In the genomic region with DNA sequence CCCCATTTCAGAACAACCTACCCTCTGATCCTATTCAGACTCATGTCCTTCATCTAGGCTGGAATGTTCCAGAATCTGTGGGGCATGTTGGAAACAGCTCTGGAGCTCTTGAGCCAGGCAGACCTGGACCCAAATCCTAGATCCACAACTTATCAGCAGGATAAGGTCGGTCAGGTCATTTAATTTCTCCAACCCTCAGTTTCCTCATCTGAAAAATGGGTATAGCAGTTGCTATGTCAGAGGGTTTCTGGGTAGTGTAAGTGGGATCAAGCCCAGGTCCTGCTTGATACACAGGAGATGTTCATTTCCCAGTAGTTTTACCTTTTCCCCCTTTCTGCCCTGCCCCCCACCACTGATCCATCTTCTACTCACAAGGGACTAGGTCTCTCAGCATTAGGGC, we compare ENCODE assay signal across 29 cellular contexts. TPM values are rescaled to one million over a fixed set of nuclear protein-coding genes. Genes with fewer than 3 reads are reported as not detected.
DNase-seq lines count a peak whose midpoint lies in the region; ATAC-seq, FAIRE-seq and TF ChIP-seq lines count a peak whose summit lies in the region.
"Had no signal": no experiment of that assay in that cellular context is flagged by ENCODE, and none has a peak within 500 bp of the region (broad histone marks: within the 10 kb centered on the region; RNA-seq: fewer than 3 reads in every experiment).

No MANE protein-coding gene starts in this region.

- H3K56ac ChIP-seq in H9 (ENCODE audit: insufficient read length, low read depth, low read length) (no peak overlapping the region), H1 (replicated peaks; ENCODE audit: insufficient read length, low read depth, low read length) (no peak overlapping the region)

- no peak overlapping the region for H3K23ac ChIP-seq in H9 (ENCODE audit: insufficient read length, low read depth, low read length)
- H3K23ac ChIP-seq in H1 (ENCODE audit: insufficient read length), result no peak overlapping the region

- H3K9me2 ChIP-seq in PC-9 (ENCODE audit: insufficient read depth), result no peaks in the 10 kb centered on the region
- H3K9me2 ChIP-seq: SK-N-SH had no signal

- H4K20me1 ChIP-seq in H9 (ENCODE audit: control insufficient read depth, insufficient read depth, insufficient read length) (no peaks in the 10 kb centered on the region), PC-9 (ENCODE audit: insufficient read depth) (no peaks in the 10 kb centered on the region), H1 (replicated peaks in 1 of 2; ENCODE audit: control insufficient read depth in 1 of 2, insufficient read depth in 2 of 2, low read length in 2 of 2) (no peaks in the 10 kb centered on the region), keratinocyte (ENCODE audit: control insufficient read depth, extremely low read depth, insufficient read depth, low read length) (peaks cover 3% of the 10 kb centered on the region)
- H4K20me1 ChIP-seq: BLaER1 had no signal

- H3K23me2 ChIP-seq in H9 (ENCODE audit: insufficient read length, low read depth, low read length, poor library complexity, severe bottlenecking) (no peaks in the 10 kb centered on the region), H1 (ENCODE audit: low read depth, low read length) (no peaks in the 10 kb centered on the region; the same call in 1 of the 2 replicates)

- peaks cover 0 to 3% of the 10 kb centered on the region in 2 experiments; a peak in 2 of 5 replicates for H3K9me3 Mint-ChIP-seq in H9

- H3K4me3 Mint-ChIP-seq in H9, result no peak overlapping the region
- H3K4me3 Mint-ChIP-seq: CD4-positive, CD25-positive, alpha-beta regulatory T cell had no signal

- H3K9ac ChIP-seq in H9 (ENCODE audit: extremely low read depth, insufficient read length, low read length) (no peak overlapping the region), H1 (replicated peaks in 1 of 4; ENCODE audit: extremely low read depth in 1 of 4, low read depth in 3 of 4, low read length in 3 of 4) (no peak overlapping the region), keratinocyte (ENCODE audit: control insufficient read depth, extremely low read depth, insufficient read depth, low read length) (peak overlapping the region; percentile 42)
- H3K9ac ChIP-seq: BLaER1, SK-N-SH had no signal

- TF ChIP-seq CTCF in H9 (conservative IDR thresholded peaks at IDR 0.05) (no peak), PC-9 (conservative IDR thresholded peaks at IDR 0.05) (no peak), H1 (IDR thresholded peaks at IDR 0.05; ENCODE audit: control extremely low read depth in 1 of 3, insufficient read depth in 1 of 3, low read depth in 1 of 3, low read length in 3 of 3) (no peak), keratinocyte (optimal IDR thresholded peaks at IDR 0.05 in 1 of 3, IDR thresholded peaks at IDR 0.05 in 1 of 3, conservative IDR thresholded peaks at IDR 0.05 in 1 of 3; ENCODE audit: extremely low read depth in 1 of 3, insufficient read depth in 2 of 3, low read length in 3 of 3) (no peak)

- H3K27ac ChIP-seq in H9 (ENCODE audit: insufficient read length, low read depth, low read length), result no peak overlapping the region
- peak overlapping the region; percentile 99 for H3K27ac ChIP-seq in PC-9
- 0 out of 2 replicates have a peak overlapping the region, but pooled peaks have one; percentile 14 for H3K27ac ChIP-seq in H1 (ENCODE audit: low read depth, low read length)
- H3K27ac ChIP-seq in keratinocyte (ENCODE audit: control insufficient read depth, insufficient read depth, low read length), result peak overlapping the region; percentile 91
- H3K27ac ChIP-seq: BLaER1 had no signal

- H3K14ac ChIP-seq in H9 (ENCODE audit: insufficient read depth, low read length) (peak overlapping the region; percentile 44; the same call in 1 of the 2 replicates), H1 (ENCODE audit: insufficient read length) (no peak overlapping the region)

- H2BK20ac ChIP-seq in H9 (ENCODE audit: low read depth, low read length, poor library complexity, severe bottlenecking) (no peak overlapping the region), H1 (ENCODE audit: low read length) (peak overlapping the region; percentile 32; the same call in 1 of the 2 replicates)

- H3T11ph ChIP-seq in H9 (ENCODE audit: low read length), result no peak overlapping the region

- H3K36me3 Mint-ChIP-seq in H9 (ENCODE audit: insufficient read depth in 1 of 3, low read depth in 3 of 3), result no peaks in the 10 kb centered on the region; a peak in 2 of 7 replicates
- H3K36me3 Mint-ChIP-seq: CD4-positive, CD25-positive, alpha-beta regulatory T cell had no signal

- peaks cover 58% of the 10 kb centered on the region for H3F3A ChIP-seq in PC-9 (ENCODE audit: insufficient read depth, low read depth)

- H3K4ac ChIP-seq in H9 (ENCODE audit: low read depth, low read length) (no peak overlapping the region), H1 (replicated peaks; ENCODE audit: insufficient read length, low read depth, low read length) (no peak overlapping the region)

- POLR2A ChIA-PET in PC-9 (lab: Charles Lee; ENCODE audit: unreplicated experiment) (interaction anchor here (0.5 to 1.0 kb wide), 3 partner anchors 165 to 167 kb away, joined by 5 to 18 read pairs (median 7); partner anchors contain the start of gene CES1), H1 (lab: Charles Lee; ENCODE audit: partially characterized antibody) (no interaction called here)

- H3K79me2 ChIP-seq in H9 (ENCODE audit: insufficient read depth, low read length) (no peaks in the 10 kb centered on the region), PC-9 (ENCODE audit: low read depth) (no peaks in the 10 kb centered on the region), H1 (ENCODE audit: control insufficient read depth in 1 of 2, insufficient read depth in 2 of 2, low read length in 2 of 2) (no peaks in the 10 kb centered on the region), keratinocyte (ENCODE audit: control insufficient read depth, insufficient read depth, low read length) (no peaks in the 10 kb centered on the region)

- H2BK120ac ChIP-seq in H9 (ENCODE audit: low read depth, low read length, poor library complexity, severe bottlenecking) (no peak overlapping the region), H1 (replicated peaks; ENCODE audit: low read depth, low read length) (peak overlapping the region; percentile 69)

- H3K4me1 ChIP-seq in H9 (ENCODE audit: insufficient read depth, low read length), result peaks cover 4% of the 10 kb centered on the region; the same call in 1 of the 2 replicates
- H3K4me1 ChIP-seq in PC-9 (replicated peaks; ENCODE audit: insufficient read depth), result peaks cover 82% of the 10 kb centered on the region
- H3K4me1 ChIP-seq in H1 (replicated peaks in 1 of 4; ENCODE audit: control insufficient read depth in 3 of 4, insufficient read depth in 4 of 4, low read length in 3 of 4), result peaks cover 2 to 11% (median 5%) of the 10 kb centered on the region in 4 experiments; a peak in 5 of 7 replicates
- peaks cover 45% of the 10 kb centered on the region for H3K4me1 ChIP-seq in keratinocyte (ENCODE audit: control insufficient read depth, extremely low read depth, insufficient read depth, low read length)
- H3K4me1 ChIP-seq: BLaER1 had no signal

- no peaks in the 10 kb centered on the region for H3K27me3 ChIP-seq in H9 (ENCODE audit: insufficient read depth, low read length)
- no peaks in the 10 kb centered on the region for H3K27me3 ChIP-seq in PC-9 (ENCODE audit: insufficient read depth, low read depth)
- H3K27me3 ChIP-seq in H1 (replicated peaks in 1 of 4; ENCODE audit: control insufficient read depth in 3 of 4, extremely low read depth in 1 of 4, insufficient read depth in 3 of 4, low read length in 3 of 4), result no peaks in the 10 kb centered on the region
- no peaks in the 10 kb centered on the region for H3K27me3 ChIP-seq in keratinocyte (ENCODE audit: control insufficient read depth, extremely low read depth, insufficient read depth, low read length)
- H3K27me3 ChIP-seq: BLaER1 had no signal

- H2BK12ac ChIP-seq in H9 (ENCODE audit: insufficient read length, low read depth, low read length), result no peak overlapping the region
- peak overlapping the region; percentile 40 for H2BK12ac ChIP-seq in H1 (ENCODE audit: low read depth, low read length)

- H3K9me3 ChIP-seq in H9 (ENCODE audit: control insufficient read depth, low read depth, low read length) (no peaks in the 10 kb centered on the region), PC-9 (ENCODE audit: insufficient read depth, low read depth) (no peaks in the 10 kb centered on the region), H1 (ENCODE audit: insufficient read depth in 2 of 2, low read depth in 1 of 2, low read length in 1 of 2) (no peaks in the 10 kb centered on the region), keratinocyte (ENCODE audit: control insufficient read depth, low read depth, low read length) (no peaks in the 10 kb centered on the region)
- H3K9me3 ChIP-seq: BLaER1, SK-N-SH had no signal

- intact Hi-C loops in PC-9 (cut with micrococcal nuclease; ENCODE audit: unreplicated experiment), result loop anchor here (1.0 to 2.0 kb wide), 3 partner anchors 33 to 196 kb away; no protein-coding TSS in a partner anchor

- no TSS peak for BruUV-seq in PC-9 (replicated peaks; lab: Mats Ljungman, UMichigan)

- no peak for TF ChIP-seq POLR2A in H1 (IDR thresholded peaks at IDR 0.05; ENCODE audit: control extremely low read depth in 1 of 2, low read depth in 2 of 2, low read length in 2 of 2)

- no CpG with 5 or more reads among the region's 1 CpG for WGBS in H9 (ENCODE audit: extremely low coverage, insufficient read length, low lambda C conversion rate)
- 90% methylated on average over 1 of the region's 1 CpG; no CpG with 5 or more reads in 1 of the 2 experiments for WGBS in H1 (ENCODE audit: extremely low coverage in 1 of 2, insufficient coverage in 1 of 2, insufficient read length in 1 of 2, insufficient replicate concordance in 2 of 2, low coverage in 1 of 2, low lambda C conversion rate in 2 of 2, missing lambda C conversion rate in 1 of 2), 2 experiments

- CTCF ChIA-PET in PC-9 (lab: Charles Lee) (no interaction called here), H1 (lab: Charles Lee; ENCODE audit: partially characterized antibody) (interaction anchor here (0.6 to 3.1 kb wide), 6 partner anchors 11 to 203 kb away, joined by 3 to 13 read pairs (median 6); partner anchors contain the start of gene SLC6A2)

- H3K4me1 Mint-ChIP-seq in H9, result peaks cover 5 to 15% of the 10 kb centered on the region in 2 experiments
- H3K4me1 Mint-ChIP-seq: CD4-positive, CD25-positive, alpha-beta regulatory T cell had no signal

- H2AFZ ChIP-seq in H9 (ENCODE audit: low read length), result no peak overlapping the region
- H2AFZ ChIP-seq in PC-9, result no peak overlapping the region; the same call in 1 of the 2 replicates
- no peak overlapping the region for H2AFZ ChIP-seq in H1 (ENCODE audit: low read length)
- no peak overlapping the region for H2AFZ ChIP-seq in keratinocyte (ENCODE audit: control insufficient read depth, low read length)

- no peak for TF ChIP-seq EP300 in H1 (IDR thresholded peaks at IDR 0.05; ENCODE audit: borderline replicate concordance in 1 of 2, low read depth in 2 of 2, low read length in 2 of 2)

- no peak for TF ChIP-seq RAD21 in H1 (IDR thresholded peaks at IDR 0.05 in 1 of 2, conservative IDR thresholded peaks at IDR 0.05 in 1 of 2; ENCODE audit: low read depth in 2 of 2, low read length in 2 of 2)

- DNase-seq in H9 (no peak), PC-9 (no peak), H1 (ENCODE audit: low read depth in 1 of 2, low spot score in 2 of 2) (no peak), keratinocyte (ENCODE audit: low read depth, low spot score) (no peak), GM19238 (ENCODE audit: insufficient read length, low spot score) (no peak)
- DNase-seq: CD4-positive, CD25-positive, alpha-beta regulatory T cell; DMS153; DND-41; KBM-7; NCI-H1105 treated with DMSO at 0.1 percent for 48 hours; NCI-H146; NCI-H1930; NCI-H2107; NCI-H446 treated with DMSO at 0.1 percent for 48 hours; NCI-H526; NCI-H82; NK-92 treated with Interleukin-12 subunit alpha and Interleukin-12 subunit beta, amount 100 ng/mL, for 24 hours; SK-N-SH; SW 1271 had no signal

- H3K27me3 Mint-ChIP-seq in H9 (ENCODE audit: low read depth), result peaks cover 9% of the 10 kb centered on the region
- H3K27me3 Mint-ChIP-seq: CD4-positive, CD25-positive, alpha-beta regulatory T cell had no signal

- H3K4me3 ChIP-seq in PC-9, result peak overlapping the region; percentile 16; the same call in 1 of the 2 replicates
- no peak overlapping the region for H3K4me3 ChIP-seq in H1 (ENCODE audit: extremely low read depth in 1 of 4, insufficient read depth in 2 of 4, low read depth in 3 of 4, low read length in 4 of 4)
- H3K4me3 ChIP-seq in keratinocyte (ENCODE audit: control insufficient read depth in 2 of 3, extremely low read depth in 1 of 3, insufficient read depth in 2 of 3, low read depth in 1 of 3, low read length in 3 of 3), result peak overlapping the region in 1 of 3 experiments; percentile 15
- H3K4me3 ChIP-seq: BLaER1, MG63 had no signal

- no peaks in the 10 kb centered on the region for H3K36me3 ChIP-seq in PC-9 (ENCODE audit: low read depth)
- H3K36me3 ChIP-seq in H1 (ENCODE audit: control insufficient read depth in 2 of 4, insufficient read depth in 4 of 4, low read length in 3 of 4), result no peaks in the 10 kb centered on the region
- H3K36me3 ChIP-seq in keratinocyte (ENCODE audit: control insufficient read depth in 2 of 2, extremely low read depth in 1 of 2, insufficient read depth in 2 of 2, low read length in 2 of 2), result no peaks in the 10 kb centered on the region
- H3K36me3 ChIP-seq: BLaER1, MG63 had no signal

- H3K27ac Mint-ChIP-seq in H9, result peak overlapping the region in 1 of 3 experiments; percentile 16; a peak in 2 of 7 replicates
- H3K27ac Mint-ChIP-seq: CD4-positive, CD25-positive, alpha-beta regulatory T cell had no signal

- FAIRE-seq in H1 (lab: Jason Lieb, UNC) (no peak), keratinocyte (lab: Jason Lieb, UNC) (no peak)
- FAIRE-seq: A204.1, GM12892 had no signal

- no peak overlapping the region for H2BK15ac ChIP-seq in H9 (ENCODE audit: low read depth, low read length)
- H2BK15ac ChIP-seq in H1 (ENCODE audit: low read length), result no peak overlapping the region

- H3K79me1 ChIP-seq in H9 (ENCODE audit: insufficient read depth, low read depth, low read length, poor library complexity, severe bottlenecking) (no peaks in the 10 kb centered on the region), H1 (ENCODE audit: low read depth, low read length) (no peaks in the 10 kb centered on the region)

- dilution Hi-C loops in keratinocyte (cut with MboI; ENCODE audit: extremely low pct_ligation_motif_present, low sequenced_read_pairs), result no loop called here

- H3K4me2 ChIP-seq in H9 (ENCODE audit: insufficient read depth, insufficient read length, low read length) (no peak overlapping the region), PC-9 (peak overlapping the region; percentile 78), H1 (ENCODE audit: insufficient read depth in 1 of 2, low read depth in 2 of 2, low read length in 2 of 2) (no peak overlapping the region), keratinocyte (ENCODE audit: control insufficient read depth, extremely low read depth, insufficient read depth, low read depth, low read length) (peak overlapping the region; percentile 77)
- H3K4me2 ChIP-seq: BLaER1, SK-N-SH had no signal

- H3K9me1 ChIP-seq in keratinocyte (ENCODE audit: control insufficient read depth, extremely low read depth, insufficient read depth, low read length), result peaks cover 2% of the 10 kb centered on the region

- no peak overlapping the region for H2AK5ac ChIP-seq in H9 (ENCODE audit: insufficient read length, low read length)
- peak overlapping the region; percentile 43; the same call in 1 of the 2 replicates for H2AK5ac ChIP-seq in H1 (ENCODE audit: low read depth, low read length)

- ATAC-seq in GM19463 (IDR thresholded peaks at IDR 0.05; ENCODE audit: unreplicated experiment), result no peak
- no peak for ATAC-seq in GM18870 (IDR thresholded peaks at IDR 0.05; ENCODE audit: unreplicated experiment)
- ATAC-seq in GM21423 (IDR thresholded peaks at IDR 0.05; ENCODE audit: unreplicated experiment), result no peak

- H4K8ac ChIP-seq in H9 (replicated peaks; ENCODE audit: insufficient read length, low read depth, low read length) (peak overlapping the region; percentile 61), H1 (ENCODE audit: extremely low read depth, insufficient read depth, low read length) (no peak overlapping the region)

- H3K18ac ChIP-seq in H9 (ENCODE audit: insufficient read length, low read depth, low read length) (peak overlapping the region; percentile 7), H1 (ENCODE audit: extremely low read depth, low read length) (no peak overlapping the region)

- H2BK5ac ChIP-seq in H9 (ENCODE audit: insufficient read length, low read length) (no peak overlapping the region), H1 (ENCODE audit: low read depth, low read length) (no peak overlapping the region)

- H4K5ac ChIP-seq in H9 (ENCODE audit: insufficient read length, low read depth, low read length), result no peak overlapping the region
- H4K5ac ChIP-seq in H1 (ENCODE audit: insufficient read length, low read depth, low read length), result no peak overlapping the region

- H4K91ac ChIP-seq in H9 (ENCODE audit: insufficient read length, low read depth, low read length) (peak overlapping the region; percentile 88), H1 (replicated peaks; ENCODE audit: insufficient read length, low read length) (peak overlapping the region; percentile 52)

RNA-seq across cellular contexts. Expression of gene SLC6A2, which starts 12.0 kb away (rescaled TPM):
- 0.24 TPM in 1 of 2 replicates, not detected in the other for total RNA-seq in H9 (2021)
- total RNA-seq in PC-9 (2021), result 0.50 and 0.61 TPM in 2 replicates
- 0.40 TPM in 1 of 2 replicates, not detected in the other for total RNA-seq in H1 (2021; fragmentation: NEBNext Ultra II Directional; extraction: Animal tissue kit (Norgen Biotek cat#: 25700))
- 0.25 and 0.35 TPM in 2 replicates for polyA plus RNA-seq in H1 (2011; rRNA removed)
- polyA plus RNA-seq in H1 (2011; cell fraction: cytosol; rRNA removed), result 0.19 TPM
- polyA plus RNA-seq in H1 (2011; cell fraction: nucleus; rRNA removed), result 0.44 TPM
- polyA plus RNA-seq in H1 (2012, experiment 1 of 2), result 0.06 to 0.28 TPM (median 0.15 TPM) in 4 replicates
- polyA plus RNA-seq in H1 (2012, experiment 2 of 2), result 0.29 TPM
- polyA plus RNA-seq in H1 (2013, experiment 1 of 2), result 0.18 TPM
- 0.13 TPM for polyA plus RNA-seq in H1 (2013, experiment 2 of 2)
- polyA minus RNA-seq in H1 (2011; rRNA and poly(A)+ RNA removed), result 0.41 and 0.59 TPM in 2 replicates
- not detected for polyA minus RNA-seq in H1 (2011; cell fraction: cytosol; rRNA and poly(A)+ RNA removed)
- not detected for polyA minus RNA-seq in H1 (2011; cell fraction: nucleus; rRNA and poly(A)+ RNA removed)
- 0.10 to 0.97 TPM (median 0.20 TPM) in 3 replicates for polyA plus RNA-seq in keratinocyte
- polyA plus RNA-seq in keratinocyte (2011; ENCODE audit: low read depth), result not detected
- polyA plus RNA-seq in keratinocyte (2011; cell fraction: cytosol; rRNA removed), result 0.19 and 0.27 TPM in 2 replicates
- 0.87 and 0.93 TPM in 2 replicates for polyA plus RNA-seq in keratinocyte (2011; cell fraction: nucleus; rRNA removed)
- 0.19 and 0.34 TPM in 2 replicates for polyA plus RNA-seq in keratinocyte (2012; ENCODE audit: low replicate concordance)
- polyA minus RNA-seq in keratinocyte, result 0.35 to 2.0 TPM in 2 of 3 replicates, not detected in the other
- polyA minus RNA-seq in keratinocyte (2011; cell fraction: cytosol; rRNA and poly(A)+ RNA removed), result not detected
- polyA minus RNA-seq in keratinocyte (2011; cell fraction: nucleus; rRNA and poly(A)+ RNA removed), result 0.78 and 0.95 TPM in 2 replicates
- total RNA-seq: CD4-positive, CD25-positive, alpha-beta regulatory T cell; HT-29; LHCN-M2 had no signal
- polyA plus RNA-seq: AG04450; CD4-positive, CD25-positive, alpha-beta regulatory T cell had no signal

Comparison
In these comparisons a context has a peak if more than half of its experiments do, and no peak if none do; other contexts are left out.
1. H3K4me2 ChIP-seq: peak in PC-9 (single experiment) and keratinocyte (single experiment); none in H9 (single experiment) and H1 (0 of 2).